In genomic region chr10:89440262-89440661, GRCh38 we compare ENCODE assay signal across 29 cellular contexts. TPM values are rescaled to one million over a fixed set of nuclear protein-coding genes. Genes with fewer than 3 reads are reported as not detected.
A peak's percentile ranks its signal among the peaks of the same experiment; 100 is the strongest.
DNase-seq lines count a peak whose midpoint lies in the region; ATAC-seq and TF ChIP-seq lines count a peak whose summit lies in the region.
"Had no signal": no experiment of that assay in that cellular context is flagged by ENCODE, and none has a peak within 500 bp of the region (broad histone marks: within the 10 kb centered on the region; RNA-seq: fewer than 3 reads in every experiment).

No MANE protein-coding gene starts in this region.

- no peaks in the 10 kb centered on the region for H3K4me1 Mint-ChIP-seq in MCF 10A (ENCODE audit: insufficient read depth, unreplicated experiment)
- H3K4me1 Mint-ChIP-seq: activated naive CD8-positive, alpha-beta T cell treated with anti-CD3 and anti-CD28 coated beads for 36 hours; stimulated activated effector memory CD8-positive, alpha-beta T cell treated with anti-CD3 and anti-CD28 coated beads, Interleukin-12 subunit alpha, Interleukin-12 subunit beta, amount 100 ng/mL, for 72 hours had no signal

- H3K18ac ChIP-seq in neuronal stem cell (ENCODE audit: low read length) = no peak overlapping the region

- H3K79me2 ChIP-seq in PC-3 (ENCODE audit: low read length) = no peaks in the 10 kb centered on the region
- H3K79me2 ChIP-seq: parathyroid adenoma had no signal

- H3K27ac ChIP-seq in breast epithelium = no peak overlapping the region
- no peak overlapping the region for H3K27ac ChIP-seq in upper lobe of left lung
- no peak overlapping the region for H3K27ac ChIP-seq in PC-3 (ENCODE audit: low read length)
- no peak overlapping the region for H3K27ac ChIP-seq in neuronal stem cell (replicated peaks; ENCODE audit: low read length)
- H3K27ac ChIP-seq: BLaER1, esophagus squamous epithelium, gastrocnemius medialis, parathyroid adenoma, VCaP had no signal

- BruUV-seq in MCF 10A (replicated peaks; lab: Mats Ljungman, UMichigan) (no TSS peak), PC-3 (replicated peaks; lab: Mats Ljungman, UMichigan) (no TSS peak)

- H4K20me1 ChIP-seq in PC-3 (ENCODE audit: low read length) = no peaks in the 10 kb centered on the region
- H4K20me1 ChIP-seq: BLaER1 had no signal

- intact Hi-C loops in MCF 10A (cut with micrococcal nuclease) = no loop called here
- intact Hi-C loops in breast epithelium (cut with DNase I; ENCODE audit: low total_unique reads) = no loop called here
- intact Hi-C loops in left ventricle myocardium superior (cut with micrococcal nuclease) = no loop called here
- intact Hi-C loops in PC-3 (cut with micrococcal nuclease) = no loop called here

- no peak overlapping the region for H3K4me3 ChIP-seq in breast epithelium
- no peak overlapping the region for H3K4me3 ChIP-seq in upper lobe of left lung
- no peak overlapping the region for H3K4me3 ChIP-seq in PC-3 (ENCODE audit: low read length)
- no peak overlapping the region for H3K4me3 ChIP-seq in neuronal stem cell (ENCODE audit: low read length in 2 of 2)
- H3K4me3 ChIP-seq: BLaER1, esophagus squamous epithelium, gastrocnemius medialis had no signal

- H3F3A ChIP-seq in PC-3 (ENCODE audit: low read length, unreplicated experiment) = no peaks in the 10 kb centered on the region

- no peaks in the 10 kb centered on the region for H3K79me1 ChIP-seq in neuronal stem cell (ENCODE audit: low read depth, low read length)

- no peak for TF ChIP-seq EP300 in upper lobe of left lung (IDR thresholded peaks at IDR 0.05)

- H3K4me3 Mint-ChIP-seq in MCF 10A (ENCODE audit: unreplicated experiment) = no peak overlapping the region
- H3K4me3 Mint-ChIP-seq: activated naive CD8-positive, alpha-beta T cell treated with anti-CD3 and anti-CD28 coated beads for 36 hours; stimulated activated effector memory CD8-positive, alpha-beta T cell treated with anti-CD3 and anti-CD28 coated beads, Interleukin-12 subunit alpha, Interleukin-12 subunit beta, amount 100 ng/mL, for 72 hours had no signal

- H4K8ac ChIP-seq in neuronal stem cell (ENCODE audit: low read depth, low read length) = no peak overlapping the region

- CTCF ChIA-PET in MCF 10A (lab: Yijun Ruan, JAX) (interaction anchor here (0.7 kb wide), 2 partner anchors 13 to 122 kb away, joined by 3 read pairs; no protein-coding TSS in a partner anchor), PC-3 (lab: Charles Lee) (no interaction called here)

- no peak overlapping the region for H2AK5ac ChIP-seq in neuronal stem cell (ENCODE audit: low read depth, low read length)

- no peaks in the 10 kb centered on the region for H3K27me3 Mint-ChIP-seq in MCF 10A (ENCODE audit: insufficient read depth, unreplicated experiment)

- no peak overlapping the region for H3K14ac ChIP-seq in neuronal stem cell (ENCODE audit: low read length)

- H3K4me2 ChIP-seq in PC-3 (ENCODE audit: low read length) (no peak overlapping the region), neuronal stem cell (ENCODE audit: insufficient read depth, low read length, poor library complexity, severe bottlenecking) (no peak overlapping the region)
- H3K4me2 ChIP-seq: BLaER1 had no signal

- no peak overlapping the region for H2BK5ac ChIP-seq in neuronal stem cell (ENCODE audit: low read length)

- H3K36me3 ChIP-seq in breast epithelium (no peaks in the 10 kb centered on the region), upper lobe of left lung (no peaks in the 10 kb centered on the region), PC-3 (ENCODE audit: low read depth, low read length) (no peaks in the 10 kb centered on the region), neuronal stem cell (replicated peaks in 1 of 2; ENCODE audit: control insufficient read depth in 2 of 2, insufficient read depth in 2 of 2, low read length in 2 of 2) (no peaks in the 10 kb centered on the region)
- H3K36me3 ChIP-seq: BLaER1, esophagus squamous epithelium, gastrocnemius medialis had no signal

- no peaks in the 10 kb centered on the region for H3K9me2 ChIP-seq in PC-3 (replicated peaks; ENCODE audit: low read length)

- H3K9me3 ChIP-seq in breast epithelium (peaks cover 0 to 8% of the 10 kb centered on the region in 2 donors), upper lobe of left lung (no peaks in the 10 kb centered on the region), PC-3 (ENCODE audit: low read length) (no peaks in the 10 kb centered on the region), neuronal stem cell (replicated peaks in 1 of 2; ENCODE audit: control insufficient read depth in 2 of 2, insufficient read depth in 1 of 2, low read depth in 1 of 2, low read length in 2 of 2) (peaks cover 0 to 2% of the 10 kb centered on the region in 2 donors)
- H3K9me3 ChIP-seq: BLaER1, gastrocnemius medialis had no signal

- DNase-seq in MCF 10A (ENCODE audit: unreplicated experiment) = peak; percentile 55
- no peak for DNase-seq in breast epithelium (ENCODE audit: low spot score in 2 of 2)
- DNase-seq in NCI-H69 (lab: John Stamatoyannopoulos, UW) = peak; percentile 65
- DNase-seq in left ventricle myocardium superior = peak; percentile 75
- DNase-seq in upper lobe of left lung = peak in 1 of 2 donors; percentile 80
- no peak for DNase-seq in PC-3
- DNase-seq in COR-L47 (lab: John Stamatoyannopoulos, UW) = no peak
- DNase-seq in neuronal stem cell (ENCODE audit: low spot score) = no peak
- DNase-seq: activated CD4-positive, alpha-beta T cell treated with anti-CD3 and anti-CD28 coated beads for 48 hours; activated CD8-positive, alpha-beta memory T cell treated with anti-CD3 and anti-CD28 coated beads for 24 hours; activated effector memory CD4-positive, alpha-beta T cell treated with anti-CD3 and anti-CD28 coated beads, Interleukin-2, amount 50 U/mL, for 16 hours; activated naive CD8-positive, alpha-beta T cell treated with anti-CD3 and anti-CD28 coated beads for 36 hours; aorta; caudate nucleus; dermis blood vessel endothelial cell; esophagus squamous epithelium; gastrocnemius medialis; NCI-H1417 treated with DMSO at 0.1 percent for 48 hours; NCI-H510A; stimulated activated CD4-positive, alpha-beta T cell treated with anti-CD3 and anti-CD28 coated beads, Interleukin-4, amount 100 ng/mL, for 24 hours; SW 1271; T-helper 9 cell had no signal

- no peaks in the 10 kb centered on the region for H3K27me3 ChIP-seq in breast epithelium
- no peaks in the 10 kb centered on the region for H3K27me3 ChIP-seq in upper lobe of left lung
- no peaks in the 10 kb centered on the region for H3K27me3 ChIP-seq in PC-3 (ENCODE audit: low read length)
- H3K27me3 ChIP-seq in neuronal stem cell (ENCODE audit: control insufficient read depth in 3 of 3, insufficient read depth in 3 of 3, low read depth in 1 of 3, low read length in 3 of 3) = peaks cover 0 to 15% (median 0%) of the 10 kb centered on the region in 3 experiments
- H3K27me3 ChIP-seq: BLaER1, gastrocnemius medialis had no signal

- no peak for TF ChIP-seq CTCF in MCF 10A (IDR thresholded peaks at IDR 0.05; ENCODE audit: unreplicated experiment)
- TF ChIP-seq CTCF in breast epithelium (IDR thresholded peaks at IDR 0.05) = no peak
- TF ChIP-seq CTCF in upper lobe of left lung (IDR thresholded peaks at IDR 0.05) = no peak
- TF ChIP-seq CTCF in PC-3 (conservative IDR thresholded peaks at IDR 0.05; ENCODE audit: low read depth, low read length) = no peak

- no peak overlapping the region for H2BK12ac ChIP-seq in neuronal stem cell (ENCODE audit: low read length)

- H3K27ac Mint-ChIP-seq in MCF 10A (ENCODE audit: low read depth, unreplicated experiment) = no peak overlapping the region
- H3K27ac Mint-ChIP-seq: activated naive CD8-positive, alpha-beta T cell treated with anti-CD3 and anti-CD28 coated beads for 36 hours; stimulated activated effector memory CD8-positive, alpha-beta T cell treated with anti-CD3 and anti-CD28 coated beads, Interleukin-12 subunit alpha, Interleukin-12 subunit beta, amount 100 ng/mL, for 72 hours had no signal

- H2BK120ac ChIP-seq in neuronal stem cell (ENCODE audit: low read depth, low read length) = no peak overlapping the region

- H2AFZ ChIP-seq in PC-3 (ENCODE audit: low read length) = no peak overlapping the region
- no peak overlapping the region for H2AFZ ChIP-seq in neuronal stem cell (ENCODE audit: low read length)
- H2AFZ ChIP-seq: parathyroid adenoma had no signal

- TF ChIP-seq POLR2A in breast epithelium (IDR thresholded peaks at IDR 0.05) (no peak), upper lobe of left lung (IDR thresholded peaks at IDR 0.05) (no peak)

- H3K36me3 Mint-ChIP-seq in MCF 10A (ENCODE audit: insufficient read depth, unreplicated experiment) = no peaks in the 10 kb centered on the region
- H3K36me3 Mint-ChIP-seq: activated naive CD8-positive, alpha-beta T cell treated with anti-CD3 and anti-CD28 coated beads for 36 hours; stimulated activated effector memory CD8-positive, alpha-beta T cell treated with anti-CD3 and anti-CD28 coated beads, Interleukin-12 subunit alpha, Interleukin-12 subunit beta, amount 100 ng/mL, for 72 hours had no signal

- no peak overlapping the region for H3K23ac ChIP-seq in neuronal stem cell (ENCODE audit: low read depth, low read length, poor library complexity)

- ATAC-seq in left ventricle myocardium superior (peak; percentile 97), upper lobe of left lung (ENCODE audit: low FRiP score in 2 of 2) (peak; percentile 24 to 57), PC-3 (no peak)
- ATAC-seq: gastrocnemius medialis; Panc1; sciatic nerve; stimulated activated effector memory CD8-positive, alpha-beta T cell treated with anti-CD3 and anti-CD28 coated beads, Interleukin-12 subunit alpha, Interleukin-12 subunit beta, amount 100 ng/mL, for 72 hours had no signal

- H3K4ac ChIP-seq in neuronal stem cell (ENCODE audit: low read length) = no peak overlapping the region

- POLR2A ChIA-PET in MCF 10A (lab: Yijun Ruan, JAX) = interaction anchor here (1.4 kb wide), 1 partner anchor 11 kb away, joined by 4 read pairs; no protein-coding TSS in a partner anchor
- POLR2A ChIA-PET in PC-3 (lab: Charles Lee; ENCODE audit: unreplicated experiment) = no interaction called here

- H3K9ac ChIP-seq in PC-3 (ENCODE audit: low read length) (no peak overlapping the region), neuronal stem cell (ENCODE audit: low read depth, low read length, poor library complexity) (no peak overlapping the region)
- H3K9ac ChIP-seq: BLaER1, parathyroid adenoma had no signal

- H3K9me3 Mint-ChIP-seq in MCF 10A (ENCODE audit: unreplicated experiment) = no peaks in the 10 kb centered on the region
- H3K9me3 Mint-ChIP-seq: activated naive CD8-positive, alpha-beta T cell treated with anti-CD3 and anti-CD28 coated beads for 36 hours; stimulated activated effector memory CD8-positive, alpha-beta T cell treated with anti-CD3 and anti-CD28 coated beads, Interleukin-12 subunit alpha, Interleukin-12 subunit beta, amount 100 ng/mL, for 72 hours had no signal

- 76 to 98% methylated on average over 3 of the region's 3 CpGs for WGBS in upper lobe of left lung, 2 donors
- no CpG with 5 or more reads among the region's 3 CpGs for WGBS in neuronal stem cell (ENCODE audit: extremely low coverage in 2 of 2, insufficient read length in 2 of 2, insufficient replicate concordance in 1 of 2), 2 donors

- H2BK15ac ChIP-seq in neuronal stem cell (ENCODE audit: low read length) = no peak overlapping the region

- H3K4me1 ChIP-seq in breast epithelium (no peaks in the 10 kb centered on the region), upper lobe of left lung (no peaks in the 10 kb centered on the region), PC-3 (ENCODE audit: insufficient read depth, low read length) (no peaks in the 10 kb centered on the region), neuronal stem cell (ENCODE audit: control insufficient read depth in 2 of 2, insufficient read depth in 1 of 2, low read depth in 1 of 2, low read length in 2 of 2) (no peaks in the 10 kb centered on the region)
- H3K4me1 ChIP-seq: BLaER1, esophagus squamous epithelium, gastrocnemius medialis, parathyroid adenoma had no signal

- H4K91ac ChIP-seq in neuronal stem cell (ENCODE audit: low read depth, low read length, poor library complexity) = no peak overlapping the region

RNA-seq across cellular contexts. Expression of gene IFIT5, which starts 25.9 kb away (rescaled TPM):
- total RNA-seq in MCF 10A (2022) (11.2 and 12.8 TPM in 2 replicates), breast epithelium (10 to 100 TPM; 13.8 to 19.7 (median 16.0) TPM), left ventricle myocardium superior (8.1 TPM), upper lobe of left lung (10 to 100 TPM in 5 of 6 donors, 1 to 10 TPM in 1; 6.5 to 30.8 (median 20.6) TPM), PC-3 (2014; rRNA removed) (8.9 and 10.7 TPM in 2 replicates)
- 7.7 TPM for polyA plus RNA-seq in neuronal stem cell (2013, experiment 1 of 2)
- polyA plus RNA-seq in neuronal stem cell (2013, experiment 2 of 2) = 8.4 TPM

RNA-seq across cellular contexts. Expression of gene IFIT1, which starts 47.8 kb away (rescaled TPM):
- total RNA-seq in MCF 10A (2022) = 0.17 and 0.26 TPM in 2 replicates
- total RNA-seq in breast epithelium = 10 to 100 TPM; 10.2 to 13.9 (median 11.4) TPM
- total RNA-seq in left ventricle myocardium superior = 48.0 TPM
- total RNA-seq in upper lobe of left lung = 10 to 100 TPM in 5 of 6 donors, 1 to 10 TPM in 1; 9.8 to 54.9 (median 18.1) TPM
- 14.1 and 19.6 TPM in 2 replicates for total RNA-seq in PC-3 (2014; rRNA removed)
- 16.3 TPM for polyA plus RNA-seq in neuronal stem cell (2013, experiment 1 of 2)
- 15.7 TPM for polyA plus RNA-seq in neuronal stem cell (2013, experiment 2 of 2)
- polyA plus RNA-seq: neural cell had no signal

Comparison
In these comparisons a context has a peak if more than half of its experiments do, and no peak if none do; other contexts are left out.
1. DNase-seq: peak in MCF 10A (single experiment), NCI-H69 (single experiment) and left ventricle myocardium superior (single experiment); none in breast epithelium (0 of 2), PC-3 (single experiment), COR-L47 (single experiment) and neuronal stem cell (single experiment).